Comparison of ENCODE assay signal across 7 cellular contexts in genomic region chr15:47717036-47717611, GRCh38. TPM values are rescaled to one million over a fixed set of nuclear protein-coding genes. Genes with fewer than 3 reads are reported as not detected.
DNase-seq lines count a peak whose midpoint lies in the region; ATAC-seq and TF ChIP-seq lines count a peak whose summit lies in the region.

TSS of gene SEMA6D (plus strand) at chr15:47717505. CDS start at chr15:47759799, 42,294 bp downstream.

- TF ChIP-seq RAD21 in liver (IDR thresholded peaks at IDR 0.05): no peak

- H3K4me3 Mint-ChIP-seq in HFFc6: peak within 1 kb of the TSS; percentile 92

- peak within 1 kb of the TSS; percentile 57 for H3K27ac Mint-ChIP-seq in HFFc6

- no peaks in the 10 kb centered on the region for H3K36me3 Mint-ChIP-seq in HFFc6 (ENCODE audit: low read depth)

- peaks cover 32% of the 10 kb centered on the region for H3K4me1 Mint-ChIP-seq in HFFc6 (ENCODE audit: low read depth)

- H3K9me3 ChIP-seq in endocrine pancreas (ENCODE audit: control insufficient read depth, low read length) (no peaks in the 10 kb centered on the region), liver (ENCODE audit: control insufficient read depth in 4 of 4, low read length in 3 of 4) (no peaks in the 10 kb centered on the region), subcutaneous abdominal adipose tissue (ENCODE audit: control insufficient read depth in 5 of 5, low read length in 5 of 5) (no peaks in the 10 kb centered on the region)

- peaks cover 26% of the 10 kb centered on the region for H3K27me3 Mint-ChIP-seq in HFFc6 (ENCODE audit: insufficient read depth)

- no peaks in the 10 kb centered on the region for H3K9me3 Mint-ChIP-seq in HFFc6

- 1% methylated on average over 40 of the region's 40 CpGs for WGBS in liver

- H3K4me3 ChIP-seq in endocrine pancreas (ENCODE audit: control insufficient read depth, insufficient read depth, low read length) (peak within 1 kb of the TSS; percentile 70), liver (ENCODE audit: low read depth in 1 of 3, low read length in 3 of 3) (peak within 1 kb of the TSS in 2 of 3 donors; percentile 41 to 53), subcutaneous abdominal adipose tissue (ENCODE audit: low read depth in 1 of 5, low read length in 5 of 5) (peak within 1 kb of the TSS; percentile 79 to 91 (median 84))

- peak within 1 kb of the TSS; percentile 53 to 73 for H3K27ac ChIP-seq in liver (ENCODE audit: low read depth in 1 of 2, low read length in 2 of 2)
- H3K27ac ChIP-seq in subcutaneous abdominal adipose tissue (ENCODE audit: low read depth, low read length): peak within 1 kb of the TSS; percentile 64

- no peak for ATAC-seq in HG02763 (IDR thresholded peaks at IDR 0.05; ENCODE audit: unreplicated experiment)

- TF ChIP-seq CTCF in HFFc6 (IDR thresholded peaks at IDR 0.05): peak; percentile 71
- TF ChIP-seq CTCF in liver (IDR thresholded peaks at IDR 0.05; ENCODE audit: low read depth, low read length, missing input control): no peak

- no peaks in the 10 kb centered on the region for H3K36me3 ChIP-seq in endocrine pancreas (ENCODE audit: control insufficient read depth, insufficient read depth, low read length)
- H3K36me3 ChIP-seq in liver (ENCODE audit: control insufficient read depth in 4 of 4, insufficient read depth in 3 of 4, low read depth in 1 of 4, low read length in 3 of 4): no peaks in the 10 kb centered on the region
- H3K36me3 ChIP-seq in subcutaneous abdominal adipose tissue (ENCODE audit: control insufficient read depth in 5 of 5, insufficient read depth in 5 of 5, low read length in 5 of 5): no peaks in the 10 kb centered on the region

- DNase-seq in HFFc6: peak; percentile 64
- DNase-seq in NCI-H748 treated with DMSO at 0.1 percent for 48 hours (lab: John Stamatoyannopoulos, UW): peak; percentile 80
- DNase-seq in activated CD8-positive, alpha-beta memory T cell treated with anti-CD3 and anti-CD28 coated beads for 24 hours: no peak

- H3K9ac ChIP-seq in endocrine pancreas (ENCODE audit: control insufficient read depth, insufficient read depth, low read length) (peak within 1 kb of the TSS; percentile 91), liver (ENCODE audit: low read depth in 1 of 2, low read length in 2 of 2) (no peak within 1 kb of the TSS), subcutaneous abdominal adipose tissue (ENCODE audit: low read length in 5 of 5) (peak within 1 kb of the TSS; percentile 38 to 69 (median 58))

- peaks cover 17% of the 10 kb centered on the region for H3K4me1 ChIP-seq in endocrine pancreas (ENCODE audit: control insufficient read depth, insufficient read depth, low read length)
- H3K4me1 ChIP-seq in liver (ENCODE audit: control insufficient read depth in 4 of 4, insufficient read depth in 4 of 4, low read length in 3 of 4): peaks cover 8 to 18% (median 14%) of the 10 kb centered on the region in 4 donors
- peaks cover 3 to 49% (median 38%) of the 10 kb centered on the region in 5 donors for H3K4me1 ChIP-seq in subcutaneous abdominal adipose tissue (ENCODE audit: control insufficient read depth in 5 of 5, insufficient read depth in 5 of 5, low read length in 5 of 5)

- no peaks in the 10 kb centered on the region for H3K27me3 ChIP-seq in endocrine pancreas (ENCODE audit: control insufficient read depth, insufficient read depth, low read length)
- peaks cover 0 to 14% (median 4%) of the 10 kb centered on the region in 4 donors for H3K27me3 ChIP-seq in liver (ENCODE audit: control insufficient read depth in 4 of 4, insufficient read depth in 4 of 4, low read length in 3 of 4)
- no peaks in the 10 kb centered on the region for H3K27me3 ChIP-seq in subcutaneous abdominal adipose tissue (ENCODE audit: control insufficient read depth in 5 of 5, insufficient read depth in 4 of 5, low read length in 5 of 5)

TF ChIP-seq in liver, 16 proteins besides CTCF, POLR2A, EP300 and RAD21:
- TF ChIP-seq RXRA (IDR thresholded peaks at IDR 0.05): no peak
- TF ChIP-seq MAX (IDR thresholded peaks at IDR 0.05): no peak
- TF ChIP-seq REST (IDR thresholded peaks at IDR 0.05): no peak
- no peak for TF ChIP-seq GABPA (IDR thresholded peaks at IDR 0.05 in 1 of 2, conservative IDR thresholded peaks at IDR 0.05 in 1 of 2)
- no peak for TF ChIP-seq SP1 (IDR thresholded peaks at IDR 0.05)
- TF ChIP-seq ATF3 (IDR thresholded peaks at IDR 0.05): no peak
- TF ChIP-seq HNF4G (IDR thresholded peaks at IDR 0.05): no peak
- TF ChIP-seq FOXA1 (IDR thresholded peaks at IDR 0.05): no peak
- TF ChIP-seq YY1 (IDR thresholded peaks at IDR 0.05): no peak
- TF ChIP-seq NR2F2 (IDR thresholded peaks at IDR 0.05): no peak
- TF ChIP-seq JUND (IDR thresholded peaks at IDR 0.05): no peak
- no peak for TF ChIP-seq HNF4A (conservative IDR thresholded peaks at IDR 0.05)
- TF ChIP-seq FOXA2 (IDR thresholded peaks at IDR 0.05): no peak
- TF ChIP-seq ZBTB33 (IDR thresholded peaks at IDR 0.05): no peak
- TF ChIP-seq TAF1 (conservative IDR thresholded peaks at IDR 0.05): no peak
- no peak for TF ChIP-seq EGR1 (IDR thresholded peaks at IDR 0.05; ENCODE audit: low read depth in 2 of 2)

RNA-seq across cellular contexts. Expression of gene SEMA6D, which starts in this region (rescaled TPM):
- total RNA-seq in HFFc6 (2021; fragmentation: NEBNext Ultra II Directional; extraction: Animal tissue kit (Norgen Biotek cat#: 25700)): 1 to 10 TPM; 1.4 to 2.8 (median 2.4) TPM
- 1 to 10 TPM; 1.8 to 4.5 TPM for total RNA-seq in liver
- polyA plus RNA-seq in liver: 1 to 10 TPM; 1.0 to 4.3 TPM

Comparison
In these comparisons a context has a peak if more than half of its experiments do, and no peak if none do; other contexts are left out.
1. H3K9ac ChIP-seq: peak in endocrine pancreas (single experiment) and subcutaneous abdominal adipose tissue (5 of 5); none in liver (0 of 2).
2. Peak in every context shown above with its lines, with median percentiles within 50 percentile points of each other: H3K4me3 ChIP-seq.